In the genomic region with DNA sequence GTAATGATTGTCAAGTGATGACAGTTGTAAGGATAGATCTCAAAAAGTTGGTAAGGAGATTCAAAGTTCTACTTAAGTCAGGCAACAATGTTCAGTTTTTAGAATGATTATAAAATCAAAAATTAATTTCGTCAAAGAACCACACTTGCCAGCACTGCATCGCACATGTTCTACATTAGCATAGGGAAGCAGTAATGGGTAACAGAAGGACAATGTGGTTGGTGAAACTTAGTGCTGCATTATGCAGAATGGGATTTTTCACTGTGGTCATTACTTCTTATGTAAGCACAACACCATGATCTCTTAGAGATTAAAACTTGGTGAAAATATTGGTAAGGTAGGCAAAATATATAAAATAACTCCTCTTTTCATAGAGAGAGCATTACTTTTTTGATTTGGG, we compare ENCODE assay signal across 27 cellular contexts.
"Had no signal": no experiment of that assay in that cellular context is flagged by ENCODE, and none has a peak within 500 bp of the region (broad histone marks: within the 10 kb centered on the region; RNA-seq: fewer than 3 reads in every experiment).

No MANE protein-coding gene starts in this region.

- H3K4me3 ChIP-seq: neural progenitor cell, ovary, psoas muscle, right lobe of liver, sigmoid colon, stomach, thoracic aorta, thyroid gland, tibial nerve, upper lobe of left lung, vagina had no signal

- H3K36me3 Mint-ChIP-seq: stimulated activated effector memory CD8-positive, alpha-beta T cell treated with anti-CD3 and anti-CD28 coated beads, Interleukin-12 subunit alpha, Interleukin-12 subunit beta, amount 100 ng/mL, for 72 hours had no signal

- H3K4me3 Mint-ChIP-seq: nephron; neural progenitor cell; stimulated activated effector memory CD8-positive, alpha-beta T cell treated with anti-CD3 and anti-CD28 coated beads, Interleukin-12 subunit alpha, Interleukin-12 subunit beta, amount 100 ng/mL, for 72 hours; stimulated activated naive B cell treated with anti-CD40 and anti-IgM and Interleukin-4, amounts not matched to agents 10 μg/mL and 1 μg/mL and 100 μg/mL, for 72 hours; stimulated activated naive CD8-positive, alpha-beta T cell treated with anti-CD3 and anti-CD28 coated beads, Interleukin-15, Interleukin-2, amounts not matched to agents 100 ng/mL and 50 ng/mL, for 24 hours had no signal

- H3K9ac ChIP-seq: neural progenitor cell, parathyroid adenoma had no signal

- H3K4me2 ChIP-seq: neural progenitor cell had no signal

- H3K27me3 ChIP-seq: neural progenitor cell, ovary, right lobe of liver, sigmoid colon, stomach, thyroid gland, tibial nerve, upper lobe of left lung, vagina had no signal

- H3K4me1 ChIP-seq: neural progenitor cell, parathyroid adenoma, psoas muscle, right lobe of liver, sigmoid colon, stomach, thyroid gland, tibial nerve, upper lobe of left lung, vagina had no signal

- DNase-seq: occipital lobe; ovary; posterior cingulate gyrus; psoas muscle; right cardiac atrium; right lobe of liver; sigmoid colon; small intestine; stimulated activated CD4-positive, alpha-beta T cell treated with anti-CD3 and anti-CD28 coated beads, Interleukin-15, amount 100 ng/mL, for 24 hours; stimulated activated CD4-positive, alpha-beta T cell treated with anti-CD3 and anti-CD28 coated beads, Interleukin-2, amount 100 ng/mL, for 24 hours; stimulated activated CD4-positive, alpha-beta T cell treated with anti-CD3 and anti-CD28 coated beads, Interleukin-2, amount 100 ng/mL, for 48 hours; stimulated activated CD4-positive, alpha-beta T cell treated with anti-CD3 and anti-CD28 coated beads, Interleukin-4, amount 100 ng/mL, for 24 hours; stimulated activated naive B cell treated with anti-CD40 and anti-IgM and Interleukin-4, amounts not matched to agents 10 μg/mL and 1 μg/mL and 100 μg/mL, for 72 hours; stimulated activated naive CD4-positive, alpha-beta T cell treated with Interleukin-2 at 50 U/mL for 16 hours; stomach; thyroid gland; trophoblast cell; upper lobe of left lung had no signal

- H3K27ac Mint-ChIP-seq: nephron; neural progenitor cell; progenitor cell of endocrine pancreas; stimulated activated effector memory CD8-positive, alpha-beta T cell treated with anti-CD3 and anti-CD28 coated beads, Interleukin-12 subunit alpha, Interleukin-12 subunit beta, amount 100 ng/mL, for 72 hours; stimulated activated naive B cell treated with anti-CD40 and anti-IgM and Interleukin-4, amounts not matched to agents 10 μg/mL and 1 μg/mL and 100 μg/mL, for 72 hours; stimulated activated naive CD8-positive, alpha-beta T cell treated with anti-CD3 and anti-CD28 coated beads, Interleukin-15, Interleukin-2, amounts not matched to agents 100 ng/mL and 50 ng/mL, for 24 hours had no signal

- ATAC-seq: psoas muscle; right cardiac atrium; right lobe of liver; stimulated activated effector memory CD8-positive, alpha-beta T cell treated with anti-CD3 and anti-CD28 coated beads, Interleukin-12 subunit alpha, Interleukin-12 subunit beta, amount 100 ng/mL, for 72 hours; stimulated activated naive B cell treated with anti-CD40 and anti-IgM and Interleukin-4, amounts not matched to agents 10 μg/mL and 1 μg/mL and 100 μg/mL, for 72 hours had no signal

- H3K9me3 ChIP-seq: ovary, psoas muscle, right lobe of liver, sigmoid colon, stomach, thoracic aorta, thyroid gland, tibial nerve, upper lobe of left lung, vagina had no signal

- H3K79me2 ChIP-seq: parathyroid adenoma had no signal

- H2AFZ ChIP-seq: neural progenitor cell, parathyroid adenoma had no signal

- H3K4me1 Mint-ChIP-seq: nephron; neural progenitor cell; stimulated activated effector memory CD8-positive, alpha-beta T cell treated with anti-CD3 and anti-CD28 coated beads, Interleukin-12 subunit alpha, Interleukin-12 subunit beta, amount 100 ng/mL, for 72 hours; stimulated activated naive B cell treated with anti-CD40 and anti-IgM and Interleukin-4, amounts not matched to agents 10 μg/mL and 1 μg/mL and 100 μg/mL, for 72 hours had no signal

- H3K27ac ChIP-seq: neural progenitor cell, ovary, parathyroid adenoma, psoas muscle, right lobe of liver, sigmoid colon, stomach, thoracic aorta, thyroid gland, tibial nerve, upper lobe of left lung, vagina had no signal

- H3K36me3 ChIP-seq: neural progenitor cell, ovary, thoracic aorta, thyroid gland, vagina had no signal

- H3K9me3 Mint-ChIP-seq: nephron; neural progenitor cell; stimulated activated effector memory CD8-positive, alpha-beta T cell treated with anti-CD3 and anti-CD28 coated beads, Interleukin-12 subunit alpha, Interleukin-12 subunit beta, amount 100 ng/mL, for 72 hours; stimulated activated naive B cell treated with anti-CD40 and anti-IgM and Interleukin-4, amounts not matched to agents 10 μg/mL and 1 μg/mL and 100 μg/mL, for 72 hours; stimulated activated naive CD8-positive, alpha-beta T cell treated with anti-CD3 and anti-CD28 coated beads, Interleukin-15, Interleukin-2, amounts not matched to agents 100 ng/mL and 50 ng/mL, for 24 hours had no signal

- H3K27me3 Mint-ChIP-seq: progenitor cell of endocrine pancreas; stimulated activated naive B cell treated with anti-CD40 and anti-IgM and Interleukin-4, amounts not matched to agents 10 μg/mL and 1 μg/mL and 100 μg/mL, for 72 hours; stimulated activated naive CD8-positive, alpha-beta T cell treated with anti-CD3 and anti-CD28 coated beads, Interleukin-15, Interleukin-2, amounts not matched to agents 100 ng/mL and 50 ng/mL, for 24 hours had no signal
